ENCODE assay signal across 8 cellular contexts in the genomic region with DNA sequence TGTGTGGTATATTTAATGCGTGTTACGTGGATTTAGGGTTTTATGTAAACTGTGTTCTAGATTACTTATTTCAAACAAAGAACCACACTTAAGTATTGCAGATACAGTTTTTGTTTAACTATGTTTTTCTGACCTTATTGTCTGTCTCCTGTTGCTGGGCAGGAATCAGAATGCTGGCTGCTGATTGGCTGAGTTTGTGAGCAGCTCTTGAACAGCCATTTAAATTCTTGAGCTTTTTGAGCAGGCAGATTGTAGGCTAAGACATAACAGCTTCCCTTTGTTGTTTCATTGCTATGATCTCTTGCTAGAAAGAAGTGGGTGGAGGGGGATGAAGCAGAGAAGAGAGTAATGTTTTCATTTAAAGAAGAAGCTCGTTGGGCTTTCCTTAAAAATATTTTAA. TPM values are rescaled to one million over a fixed set of nuclear protein-coding genes. Genes with fewer than 3 reads are reported as not detected.
DNase-seq lines count a peak whose midpoint lies in the region; ATAC-seq, FAIRE-seq and TF ChIP-seq lines count a peak whose summit lies in the region.

No MANE protein-coding gene starts in this region.

- H4K5ac ChIP-seq in mesendoderm (ENCODE audit: low read length) = no peak overlapping the region

- H3K27ac ChIP-seq in MM.1S (ENCODE audit: low read length) (no peak overlapping the region), endothelial cell of umbilical vein (ENCODE audit: insufficient read depth, low read depth, low read length) (peak overlapping the region; percentile 54), mesendoderm (ENCODE audit: low read depth, low read length) (no peak overlapping the region)

- H3K27me3 Mint-ChIP-seq in Calu3 (ENCODE audit: unreplicated experiment) = no peaks in the 10 kb centered on the region
- H3K27me3 Mint-ChIP-seq in activated CD8-positive, alpha-beta memory T cell treated with anti-CD3 and anti-CD28 coated beads, Interleukin-2, amount 10 ng/mL, durations not matched to agents 7 days and 5 days = no peaks in the 10 kb centered on the region

- H3K4me3 Mint-ChIP-seq in Calu3 (ENCODE audit: low read depth, unreplicated experiment) = peak overlapping the region; percentile 43
- peak overlapping the region; percentile 69 for H3K4me3 Mint-ChIP-seq in activated CD8-positive, alpha-beta memory T cell treated with anti-CD3 and anti-CD28 coated beads, Interleukin-2, amount 10 ng/mL, durations not matched to agents 7 days and 5 days

- H3K9me2 ChIP-seq in MM.1S (replicated peaks; ENCODE audit: insufficient read depth, low read length) = no peaks in the 10 kb centered on the region

- H3K4ac ChIP-seq in mesendoderm (ENCODE audit: low read depth, low read length) = no peak overlapping the region

- peak; percentile 67 for FAIRE-seq in endothelial cell of umbilical vein (lab: Jason Lieb, UNC)

- TF ChIP-seq POLR2A in endothelial cell of umbilical vein (IDR thresholded peaks at IDR 0.05; ENCODE audit: low read depth, low read length) = no peak

- H3K9me1 ChIP-seq in endothelial cell of umbilical vein (replicated peaks; ENCODE audit: control insufficient read depth, extremely low read depth, insufficient read depth, low read length) = peaks cover 2% of the 10 kb centered on the region

- peaks cover 3% of the 10 kb centered on the region for H3K79me1 ChIP-seq in mesendoderm (ENCODE audit: low read length)

- dilution Hi-C loops in endothelial cell of umbilical vein (cut with MboI; ENCODE audit: extremely low pct_ligation_motif_present, low sequenced_read_pairs) = no loop called here

- H3F3A ChIP-seq in MM.1S (ENCODE audit: insufficient read depth, low read length) = no peaks in the 10 kb centered on the region

- H3K18ac ChIP-seq in mesendoderm (ENCODE audit: low read length) = no peak overlapping the region

- no peak overlapping the region for H4K8ac ChIP-seq in mesendoderm (ENCODE audit: low read depth, low read length)

- POLR2A ChIA-PET in endothelial cell of umbilical vein (lab: Charles Lee) = interaction anchor here (0.7 to 1.7 kb wide), 5 partner anchors 33 to 180 kb away, joined by 3 to 11 read pairs (median 4); partner anchors contain the start of gene ATF7IP

- BruUV-seq in Calu3 (replicated peaks; lab: Mats Ljungman, UMichigan) (no TSS peak), endothelial cell of umbilical vein (replicated peaks; lab: Mats Ljungman, UMichigan) (no TSS peak)

- H3K36me3 ChIP-seq in MM.1S (replicated peaks; ENCODE audit: insufficient read depth, low read length) = no peaks in the 10 kb centered on the region
- H3K36me3 ChIP-seq in endothelial cell of umbilical vein (ENCODE audit: control insufficient read depth in 2 of 2, extremely low read depth in 1 of 2, insufficient read depth in 2 of 2, low read length in 2 of 2) = no peaks in the 10 kb centered on the region
- H3K36me3 ChIP-seq in mesendoderm (ENCODE audit: control insufficient read depth, insufficient read depth, low read length) = no peaks in the 10 kb centered on the region

- CTCF ChIA-PET in Calu3 (lab: Charles Lee) (interaction anchor here (0.9 to 2.1 kb wide), 3 partner anchors 13 to 178 kb away, joined by 3 to 17 read pairs (median 13); partner anchors contain the start of gene ATF7IP), endothelial cell of umbilical vein (lab: Charles Lee) (interaction anchor here (0.7 to 3.5 kb wide), 18 partner anchors 11 to 247 kb away, joined by 3 to 142 read pairs (median 6); partner anchors contain the start of gene ATF7IP)
- CTCF ChIA-PET in activated CD8-positive, alpha-beta memory T cell treated with anti-CD3 and anti-CD28 coated beads, Interleukin-2, amount 10 ng/mL, durations not matched to agents 7 days and 5 days (lab: Charles Lee) = interaction anchor here (0.7 to 2.6 kb wide), 12 partner anchors 11 to 179 kb away, joined by 3 to 17 read pairs (median 5); partner anchors contain the start of gene ATF7IP

- TF ChIP-seq CTCF in Calu3 (IDR thresholded peaks at IDR 0.05; ENCODE audit: unreplicated experiment) (no peak), MM.1S (IDR thresholded peaks at IDR 0.05; ENCODE audit: low read length) (no peak), endothelial cell of umbilical vein (IDR thresholded peaks at IDR 0.05; ENCODE audit: extremely low read depth in 1 of 2, insufficient read depth in 1 of 2, low read depth in 1 of 2, low read length in 2 of 2) (no peak)

- peaks cover 5% of the 10 kb centered on the region for H3K9me3 Mint-ChIP-seq in Calu3 (ENCODE audit: low read depth, unreplicated experiment)
- peaks cover 13% of the 10 kb centered on the region for H3K9me3 Mint-ChIP-seq in activated CD8-positive, alpha-beta memory T cell treated with anti-CD3 and anti-CD28 coated beads, Interleukin-2, amount 10 ng/mL, durations not matched to agents 7 days and 5 days (ENCODE audit: low read depth)

- H3K9ac ChIP-seq in MM.1S (ENCODE audit: low read length) (no peak overlapping the region), endothelial cell of umbilical vein (replicated peaks; ENCODE audit: extremely low read depth, insufficient read depth, low read length) (peak overlapping the region; percentile 58), mesendoderm (ENCODE audit: low read length) (no peak overlapping the region)

- H3K27me3 ChIP-seq in MM.1S (replicated peaks; ENCODE audit: insufficient read depth, low read length) (no peaks in the 10 kb centered on the region), endothelial cell of umbilical vein (ENCODE audit: control insufficient read depth in 2 of 2, insufficient read depth in 2 of 2, low read length in 2 of 2) (no peaks in the 10 kb centered on the region), mesendoderm (ENCODE audit: insufficient read depth, low read length, poor library complexity) (no peaks in the 10 kb centered on the region)

- no peak overlapping the region for H2BK5ac ChIP-seq in mesendoderm (ENCODE audit: low read length)

- H3K79me2 ChIP-seq in MM.1S (ENCODE audit: low read length) (peaks cover 71% of the 10 kb centered on the region), endothelial cell of umbilical vein (ENCODE audit: control insufficient read depth, insufficient read depth, low read length) (peaks cover 61% of the 10 kb centered on the region), mesendoderm (ENCODE audit: control insufficient read depth, insufficient read depth, low read length) (peaks cover 50% of the 10 kb centered on the region)

- H4K20me1 ChIP-seq in MM.1S (ENCODE audit: insufficient read depth, low read length) (no peaks in the 10 kb centered on the region; the same call in 1 of the 2 replicates), endothelial cell of umbilical vein (replicated peaks; ENCODE audit: control insufficient read depth, extremely low read depth, insufficient read depth, low read length) (no peaks in the 10 kb centered on the region)

- H3K4me2 ChIP-seq in MM.1S (ENCODE audit: low read depth, low read length) (no peak overlapping the region), endothelial cell of umbilical vein (ENCODE audit: insufficient read depth, low read length) (peak overlapping the region; percentile 27), mesendoderm (ENCODE audit: low read length) (no peak overlapping the region)

- no CpG with 5 or more reads among the region's 3 CpGs for WGBS in mesendoderm (ENCODE audit: extremely low coverage, insufficient coverage, low lambda C conversion rate)

- H3K56ac ChIP-seq in mesendoderm (ENCODE audit: low read length) = no peak overlapping the region

- peak overlapping the region; percentile 77 for H3K27ac Mint-ChIP-seq in Calu3 (ENCODE audit: unreplicated experiment)
- H3K27ac Mint-ChIP-seq in activated CD8-positive, alpha-beta memory T cell treated with anti-CD3 and anti-CD28 coated beads, Interleukin-2, amount 10 ng/mL, durations not matched to agents 7 days and 5 days = peak overlapping the region; percentile 93

- no peaks in the 10 kb centered on the region for H3K36me3 Mint-ChIP-seq in Calu3 (ENCODE audit: insufficient read depth, unreplicated experiment)
- peaks cover 48% of the 10 kb centered on the region for H3K36me3 Mint-ChIP-seq in activated CD8-positive, alpha-beta memory T cell treated with anti-CD3 and anti-CD28 coated beads, Interleukin-2, amount 10 ng/mL, durations not matched to agents 7 days and 5 days

- DNase-seq in Calu3 (peak; percentile 70), MM.1S (peak; percentile 21), endothelial cell of umbilical vein (ENCODE audit: low read depth, low spot score) (peak; percentile 96), mesendoderm (peak; percentile 97)
- DNase-seq in activated CD8-positive, alpha-beta memory T cell treated with anti-CD3 and anti-CD28 coated beads, Interleukin-2, amount 10 ng/mL, durations not matched to agents 7 days and 5 days = peak; percentile 92
- peak; percentile 29 to 41 for DNase-seq in stimulated activated CD8-positive, alpha-beta memory T cell treated with anti-CD3 and anti-CD28 coated beads, Interleukin-2, amount 100 ng/mL, for 1 hour (ENCODE audit: low read depth in 2 of 2)

- H2AFZ ChIP-seq in MM.1S (ENCODE audit: low read length) (no peak overlapping the region), endothelial cell of umbilical vein (ENCODE audit: low read depth, low read length) (no peak overlapping the region)

- peaks cover 8% of the 10 kb centered on the region for H3K4me1 Mint-ChIP-seq in Calu3 (ENCODE audit: low read depth, unreplicated experiment)
- peaks cover 57% of the 10 kb centered on the region for H3K4me1 Mint-ChIP-seq in activated CD8-positive, alpha-beta memory T cell treated with anti-CD3 and anti-CD28 coated beads, Interleukin-2, amount 10 ng/mL, durations not matched to agents 7 days and 5 days

- intact Hi-C loops in Calu3 (cut with micrococcal nuclease; ENCODE audit: unreplicated experiment) (loop anchor here (1.0 to 5.0 kb wide), 3 partner anchors 51 to 179 kb away; no protein-coding TSS in a partner anchor), endothelial cell of umbilical vein (cut with micrococcal nuclease) (loop anchor here (1.0 to 2.0 kb wide), 7 partner anchors 15 to 232 kb away; partner anchors contain the start of gene ATF7IP)

- H3K4me1 ChIP-seq in MM.1S (ENCODE audit: low read length) (0 out of 2 replicates have a peak, but pooled peaks cover 3% of the 10 kb centered on the region), endothelial cell of umbilical vein (ENCODE audit: control insufficient read depth, extremely low read depth, insufficient read depth, low read length) (peaks cover 45% of the 10 kb centered on the region), mesendoderm (ENCODE audit: control insufficient read depth, low read depth, low read length) (peaks cover 4% of the 10 kb centered on the region)

- ATAC-seq in activated CD8-positive, alpha-beta memory T cell treated with anti-CD3 and anti-CD28 coated beads, Interleukin-2, amount 10 ng/mL, durations not matched to agents 7 days and 5 days = peak; percentile 62
- ATAC-seq in GM21619 (IDR thresholded peaks at IDR 0.05; ENCODE audit: unreplicated experiment) = no peak
- no peak for ATAC-seq in GM18520 (IDR thresholded peaks at IDR 0.05; ENCODE audit: unreplicated experiment)

- H3K4me3 ChIP-seq in MM.1S (ENCODE audit: low read length) (no peak overlapping the region), endothelial cell of umbilical vein (replicated peaks in 1 of 3; ENCODE audit: insufficient read depth in 1 of 3, low read depth in 1 of 3, low read length in 3 of 3) (no peak overlapping the region), mesendoderm (ENCODE audit: low read length) (no peak overlapping the region)

- H2BK15ac ChIP-seq in mesendoderm (replicated peaks; ENCODE audit: low read depth) = no peak overlapping the region

- no peak overlapping the region for H2BK120ac ChIP-seq in mesendoderm (ENCODE audit: low read depth, low read length)

- H2AK5ac ChIP-seq in mesendoderm (ENCODE audit: low read length) = no peak overlapping the region

- H3K23ac ChIP-seq in mesendoderm (ENCODE audit: low read length) = no peak overlapping the region

- no peaks in the 10 kb centered on the region for H3K9me3 ChIP-seq in MM.1S (replicated peaks; ENCODE audit: insufficient read depth, low read length)
- no peaks in the 10 kb centered on the region for H3K9me3 ChIP-seq in endothelial cell of umbilical vein (replicated peaks; ENCODE audit: control insufficient read depth, insufficient read depth, low read length)

RNA-seq across cellular contexts. Expression of gene ATF7IP, which starts 52.2 kb away (rescaled TPM):
- total RNA-seq in Calu3 (2022) = 72.7 and 89.0 TPM in 2 replicates
- 100 to 1,000 TPM; 115 to 144 TPM for total RNA-seq in activated CD8-positive, alpha-beta memory T cell treated with anti-CD3 and anti-CD28 coated beads, Interleukin-2, amount 10 ng/mL, durations not matched to agents 7 days and 5 days
- 72.4 and 73.5 TPM in 2 replicates for total RNA-seq in endothelial cell of umbilical vein
- 12.4 and 14.5 TPM in 2 replicates for polyA plus RNA-seq in endothelial cell of umbilical vein
- 9.7 and 10.4 TPM in 2 replicates for polyA plus RNA-seq in endothelial cell of umbilical vein (2011; cell fraction: cytosol; rRNA removed)
- 31.8 and 35.1 TPM in 2 replicates for polyA plus RNA-seq in endothelial cell of umbilical vein (2011; cell fraction: nucleus; rRNA removed)
- polyA plus RNA-seq in endothelial cell of umbilical vein (2012) = 31.4 and 38.6 TPM in 2 replicates
- polyA minus RNA-seq in endothelial cell of umbilical vein = 77.2 and 80.3 TPM in 2 replicates
- 17.3 TPM for polyA minus RNA-seq in endothelial cell of umbilical vein (2011; cell fraction: cytosol; rRNA and poly(A)+ RNA removed)
- polyA minus RNA-seq in endothelial cell of umbilical vein (2011; cell fraction: nucleus; rRNA and poly(A)+ RNA removed) = 100 and 127 TPM in 2 replicates
- 32.6 TPM for polyA plus RNA-seq in mesendoderm (2013, experiment 1 of 2)
- 32.6 TPM for polyA plus RNA-seq in mesendoderm (2013, experiment 2 of 2)

Comparison
In these comparisons a context has a peak if more than half of its experiments do, and no peak if none do; other contexts are left out.
1. DNase-seq: peak in every context shown above with its lines; median percentile 97 in mesendoderm; 96 in endothelial cell of umbilical vein; 92 in activated CD8-positive, alpha-beta memory T cell treated with anti-CD3 and anti-CD28 coated beads, Interleukin-2, amount 10 ng/mL, durations not matched to agents 7 days and 5 days; 70 in Calu3; 35 in stimulated activated CD8-positive, alpha-beta memory T cell treated with anti-CD3 and anti-CD28 coated beads, Interleukin-2, amount 100 ng/mL, for 1 hour; 21 in MM.1S.